9 cellular contexts compared by ENCODE assay signal in the genomic region with DNA sequence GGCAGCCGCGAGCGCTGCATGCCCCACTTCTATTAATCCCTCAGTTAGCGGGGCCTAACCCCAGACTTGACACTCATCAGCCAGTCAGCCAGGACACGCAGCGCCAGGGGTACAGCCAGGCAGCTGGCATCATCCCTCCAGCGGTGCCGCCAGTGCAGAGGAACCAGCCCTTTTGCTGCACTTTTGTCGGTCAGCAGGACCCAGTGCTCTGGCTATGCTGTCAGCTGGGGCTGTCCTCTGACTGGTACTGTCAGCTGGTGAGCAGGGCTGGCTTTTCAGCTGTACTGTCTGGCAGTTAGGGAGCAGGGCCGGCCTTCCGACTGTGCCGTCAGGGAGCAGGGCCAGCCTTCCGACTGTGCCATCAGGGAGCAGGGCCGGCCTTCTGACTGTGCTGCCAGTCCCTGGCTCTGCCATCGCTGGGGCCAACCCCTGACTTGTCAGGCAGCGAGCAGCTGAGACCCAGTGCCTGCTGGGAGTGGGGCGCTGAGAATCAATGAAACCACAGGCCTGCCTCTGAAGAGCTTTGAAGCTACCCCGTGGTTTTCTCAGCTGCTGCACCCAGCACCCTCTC.
A peak's percentile ranks its signal among the peaks of the same experiment; 100 is the strongest.
DNase-seq lines count a peak whose midpoint lies in the region; ATAC-seq lines count a peak whose summit lies in the region.
"Had no signal": no experiment of that assay in that cellular context is flagged by ENCODE, and none has a peak within 500 bp of the region (broad histone marks: within the 10 kb centered on the region; RNA-seq: fewer than 3 reads in every experiment).

No MANE protein-coding gene starts in this region.

- H3K36me3 ChIP-seq in skeletal muscle satellite cell (ENCODE audit: insufficient read depth, low read length), result no peaks in the 10 kb centered on the region
- H3K36me3 ChIP-seq: suprapubic skin had no signal

- ATAC-seq in HG02884 (IDR thresholded peaks at IDR 0.05; ENCODE audit: unreplicated experiment), result no peak
- ATAC-seq in HG03108 (IDR thresholded peaks at IDR 0.05; ENCODE audit: unreplicated experiment), result no peak

- DNase-seq in C1 segment of cervical spinal cord (lab: John Stamatoyannopoulos, UW) (peak in 12 of 14 donors; percentile 24 to 81 (median 58)), cerebellar cortex (ENCODE audit: low spot score) (peak; percentile 11), NCI-H226 (no peak), NCI-H1048 (lab: John Stamatoyannopoulos, UW) (no peak)
- peak; percentile 72 for DNase-seq in activated CD4-positive, alpha-beta T cell treated with anti-CD3 and anti-CD28 coated beads for 1 hour

- no peak overlapping the region for H3K4me3 ChIP-seq in skeletal muscle satellite cell (ENCODE audit: low read length)
- H3K4me3 ChIP-seq: suprapubic skin had no signal

- H3K4me2 ChIP-seq in skeletal muscle satellite cell (ENCODE audit: low read length), result peak overlapping the region; percentile 31

- H3K9me3 ChIP-seq in skeletal muscle satellite cell (replicated peaks; ENCODE audit: low read length), result no peaks in the 10 kb centered on the region
- H3K9me3 ChIP-seq: suprapubic skin had no signal

- H3K4me1 ChIP-seq in skeletal muscle satellite cell (ENCODE audit: control insufficient read depth, insufficient read depth, low read length), result peaks cover 12% of the 10 kb centered on the region

- peak overlapping the region; percentile 56 for H3K9ac ChIP-seq in skeletal muscle satellite cell (ENCODE audit: low read depth, low read length)

- H3K27me3 ChIP-seq in skeletal muscle satellite cell (ENCODE audit: control insufficient read depth, insufficient read depth, low read length), result peaks cover 18% of the 10 kb centered on the region
- H3K27me3 ChIP-seq: suprapubic skin had no signal

Comparison
In these comparisons a context has a peak if more than half of its experiments do, and no peak if none do; other contexts are left out.
1. DNase-seq: peak in C1 segment of cervical spinal cord (12 of 14), activated CD4-positive, alpha-beta T cell treated with anti-CD3 and anti-CD28 coated beads for 1 hour (single experiment) and cerebellar cortex (single experiment); none in NCI-H226 (single experiment) and NCI-H1048 (single experiment).